Comparison of ENCODE assay signal across 25 cellular contexts in genomic region chr12:22480016-22480415, GRCh38.
"Had no signal": no experiment of that assay in that cellular context is flagged by ENCODE, and none has a peak within 500 bp of the region (broad histone marks: within the 10 kb centered on the region; RNA-seq: fewer than 3 reads in every experiment).

No MANE protein-coding gene starts in this region.

- H3K9me3 ChIP-seq: body of pancreas, mucosa of descending colon, right atrium auricular region, tibial artery had no signal

- H3K9me3 Mint-ChIP-seq: activated CD4-positive, alpha-beta memory T cell treated with anti-CD3 and anti-CD28 coated beads, Interleukin-2, amount 10 ng/mL, durations not matched to agents 7 days and 5 days; activated T-cell treated with anti-CD3 and anti-CD28 coated beads, Interleukin-2, amount 50 U/mL, for 4 hours; dendritic cell treated with granulocyte-macrophage colony-stimulating factor and Interleukin-4, amounts not matched to agents 40 ng/mL and 50 ng/mL, for 4 days; effector memory CD8-positive, alpha-beta T cell; natural killer cell had no signal

- H3K4me3 ChIP-seq: body of pancreas, mucosa of descending colon, right atrium auricular region, tibial artery had no signal

- H3K27ac ChIP-seq: body of pancreas, right atrium auricular region, tibial artery had no signal

- H3K4me3 Mint-ChIP-seq: activated CD4-positive, alpha-beta memory T cell treated with anti-CD3 and anti-CD28 coated beads, Interleukin-2, amount 10 ng/mL, durations not matched to agents 7 days and 5 days; activated naive CD8-positive, alpha-beta T cell; activated T-cell treated with anti-CD3 and anti-CD28 coated beads, Interleukin-2, amount 50 U/mL, for 4 hours; dendritic cell treated with granulocyte-macrophage colony-stimulating factor and Interleukin-4, amounts not matched to agents 40 ng/mL and 50 ng/mL, for 4 days; effector memory CD8-positive, alpha-beta T cell; natural killer cell had no signal

- ATAC-seq: activated T-cell treated with anti-CD3 and anti-CD28 coated beads, Interleukin-2, amount 50 U/mL, for 4 hours; body of pancreas; effector memory CD8-positive, alpha-beta T cell; left cardiac atrium; mucosa of descending colon; natural killer cell had no signal

- H3K4me1 ChIP-seq: body of pancreas, right atrium auricular region, tibial artery had no signal

- FAIRE-seq: small intestine, urothelium cell line had no signal

- DNase-seq: activated CD4-positive, alpha-beta memory T cell treated with anti-CD3 and anti-CD28 coated beads, Interleukin-2, amount 10 ng/mL, durations not matched to agents 7 days and 5 days; activated CD4-positive, CD25-positive, alpha-beta regulatory T cell treated with anti-CD3 and anti-CD28 coated beads, Interleukin-2, amount 50 U/mL, for 72 hours; activated gamma-delta T cell treated with Interleukin-2 at 50 U/mL for 16 hours; activated T-cell treated with anti-CD3 and anti-CD28 coated beads, Interleukin-2, amount 50 U/mL, for 4 hours; amygdala; body of pancreas; cerebellar nuclear complex; effector memory CD8-positive, alpha-beta T cell; foreskin melanocyte; head of caudate nucleus; left cardiac atrium; mucosa of descending colon; natural killer cell; occipital lobe; small intestine; stimulated activated CD4-positive, alpha-beta T cell treated with anti-CD3 and anti-CD28 coated beads, Interleukin-4, amount 100 ng/mL, for 24 hours; stimulated activated naive CD4-positive, alpha-beta T cell; SW 1271; T-helper 9 cell; tibial artery had no signal

- H3K27me3 ChIP-seq: body of pancreas, right atrium auricular region, tibial artery had no signal

- H3K27me3 Mint-ChIP-seq: activated CD4-positive, alpha-beta memory T cell treated with anti-CD3 and anti-CD28 coated beads, Interleukin-2, amount 10 ng/mL, durations not matched to agents 7 days and 5 days; activated naive CD8-positive, alpha-beta T cell; dendritic cell treated with granulocyte-macrophage colony-stimulating factor and Interleukin-4, amounts not matched to agents 40 ng/mL and 50 ng/mL, for 4 days; effector memory CD8-positive, alpha-beta T cell; progenitor cell of endocrine pancreas had no signal

- H3K27ac Mint-ChIP-seq: activated CD4-positive, alpha-beta memory T cell treated with anti-CD3 and anti-CD28 coated beads, Interleukin-2, amount 10 ng/mL, durations not matched to agents 7 days and 5 days; activated naive CD8-positive, alpha-beta T cell; dendritic cell treated with granulocyte-macrophage colony-stimulating factor and Interleukin-4, amounts not matched to agents 40 ng/mL and 50 ng/mL, for 4 days; effector memory CD8-positive, alpha-beta T cell; progenitor cell of endocrine pancreas had no signal
